28 cellular contexts compared by ENCODE assay signal in genomic region chr11:105109353-105109752, GRCh38. TPM values are rescaled to one million over a fixed set of nuclear protein-coding genes. Genes with fewer than 3 reads are reported as not detected.
"Had no signal": no experiment of that assay in that cellular context is flagged by ENCODE, and none has a peak within 500 bp of the region (broad histone marks: within the 10 kb centered on the region; RNA-seq: fewer than 3 reads in every experiment).

No MANE protein-coding gene starts in this region.

- H3K4me1 ChIP-seq: tibial artery had no signal

- H3K27ac Mint-ChIP-seq: effector memory CD8-positive, alpha-beta T cell; stimulated activated memory B cell treated with anti-CD40 and anti-IgM and Interleukin-4, amounts not matched to agents 10 μg/mL and 1 μg/mL and 100 μg/mL, for 72 hours; stimulated activated naive CD8-positive, alpha-beta T cell treated with anti-CD3 and anti-CD28 coated beads, Interleukin-15, Interleukin-2, amounts not matched to agents 100 ng/mL and 50 ng/mL, for 24 hours had no signal

- H3K4me3 Mint-ChIP-seq: effector memory CD8-positive, alpha-beta T cell; naive thymus-derived CD8-positive, alpha-beta T cell; stimulated activated memory B cell treated with anti-CD40 and anti-IgM and Interleukin-4, amounts not matched to agents 10 μg/mL and 1 μg/mL and 100 μg/mL, for 72 hours; stimulated activated naive CD8-positive, alpha-beta T cell treated with anti-CD3 and anti-CD28 coated beads, Interleukin-15, Interleukin-2, amounts not matched to agents 100 ng/mL and 50 ng/mL, for 24 hours had no signal

- DNase-seq: effector memory CD8-positive, alpha-beta T cell; heart left ventricle; hypothalamus; naive thymus-derived CD8-positive, alpha-beta T cell; posterior cingulate gyrus; spleen; stimulated activated CD4-positive, alpha-beta T cell treated with anti-CD3 and anti-CD28 coated beads, Interleukin-15, amount 100 ng/mL, for 24 hours; stimulated activated CD4-positive, alpha-beta T cell treated with anti-CD3 and anti-CD28 coated beads, Interleukin-1b, Interleukin-23, amount 100 ng/mL, for 48 hours; stimulated activated CD4-positive, alpha-beta T cell treated with anti-CD3 and anti-CD28 coated beads, Interleukin-4, amount 100 ng/mL, for 24 hours; tibial artery; upper lobe of left lung had no signal

- H3K27ac ChIP-seq: tibial artery, vagina had no signal

- H3K9me3 Mint-ChIP-seq: dendritic cell treated with granulocyte-macrophage colony-stimulating factor and Interleukin-4, amounts not matched to agents 40 ng/mL and 50 ng/mL, for 4 days; effector memory CD8-positive, alpha-beta T cell; stimulated activated naive CD8-positive, alpha-beta T cell treated with anti-CD3 and anti-CD28 coated beads, Interleukin-15, Interleukin-2, amounts not matched to agents 100 ng/mL and 50 ng/mL, for 24 hours had no signal

- H3K36me3 Mint-ChIP-seq: stimulated activated memory B cell treated with anti-CD40 and anti-IgM and Interleukin-4, amounts not matched to agents 10 μg/mL and 1 μg/mL and 100 μg/mL, for 72 hours had no signal

- H3K27me3 Mint-ChIP-seq: dendritic cell treated with granulocyte-macrophage colony-stimulating factor and Interleukin-4, amounts not matched to agents 40 ng/mL and 50 ng/mL, for 4 days had no signal

- ATAC-seq: effector memory CD8-positive, alpha-beta T cell; heart left ventricle; naive thymus-derived CD8-positive, alpha-beta T cell; sciatic nerve; stimulated activated memory B cell treated with anti-CD40 and anti-IgM and Interleukin-4, amounts not matched to agents 10 μg/mL and 1 μg/mL and 100 μg/mL, for 72 hours had no signal

- H3K27me3 ChIP-seq: heart left ventricle, spleen, tibial artery, upper lobe of left lung, vagina had no signal

- H3K36me3 ChIP-seq: heart left ventricle, spleen, tibial artery, upper lobe of left lung, vagina had no signal

- H3K9me3 ChIP-seq: mucosa of descending colon, tibial artery, upper lobe of left lung, vagina had no signal

- FAIRE-seq: colon, frontal cortex, islet of Langerhans had no signal

- H3K4me3 ChIP-seq: mucosa of descending colon, spleen, tibial artery, upper lobe of left lung, vagina had no signal

RNA-seq across cellular contexts. Expression of gene CARD18, which starts 30.2 kb away (rescaled TPM):
- total RNA-seq: frontal cortex; glomerular endothelial cell; heart left ventricle; liver; lung microvascular endothelial cell; mesenteric fat pad; mucosa of descending colon; naive thymus-derived CD8-positive, alpha-beta T cell; osteocyte; pulmonary artery endothelial cell; sciatic nerve; skeletal muscle tissue; spleen; temporal lobe; upper lobe of left lung; vagina had no signal
